8 cellular contexts compared by ENCODE assay signal in genomic region chr5:80408475-80408875, GRCh38. TPM values are rescaled to one million over a fixed set of nuclear protein-coding genes. Genes with fewer than 3 reads are reported as not detected.
A peak's percentile ranks its signal among the peaks of the same experiment; 100 is the strongest.
DNase-seq lines count a peak whose midpoint lies in the region; ATAC-seq and TF ChIP-seq lines count a peak whose summit lies in the region.

No MANE protein-coding gene starts in this region.

- WGBS in right lobe of liver (ENCODE audit: insufficient coverage, low coverage, low lambda C conversion rate, missing lambda C conversion rate), result 0% methylated on average over 5 of the region's 19 CpGs

- H3K4me1 ChIP-seq in right lobe of liver, result peaks cover 0 to 27% (median 6%) of the 10 kb centered on the region in 4 donors

- intact Hi-C loops in right lobe of liver (cut with DNase I), result no loop called here

- DNase-seq in ELR (ENCODE audit: low read depth) (peak; percentile 76), SW480 (ENCODE audit: low spot score) (peak; percentile 69), right lobe of liver (peak in 2 of 3 donors; percentile 69 to 75), inferior parietal cortex (ENCODE audit: extremely low spot score) (no peak)
- peak; percentile 17 for DNase-seq in stimulated activated CD8-positive, alpha-beta memory T cell treated with anti-CD3 and anti-CD28 coated beads, Interleukin-12 subunit alpha, Interleukin-12 subunit beta, amount 100 ng/mL, for 1 hour (ENCODE audit: low read depth)

- H3K36me3 ChIP-seq in KOPT-K1 (ENCODE audit: insufficient read depth, low read length), result no peaks in the 10 kb centered on the region
- no peaks in the 10 kb centered on the region for H3K36me3 ChIP-seq in right lobe of liver

- peak; percentile 61 for ATAC-seq in GM21528 (IDR thresholded peaks at IDR 0.05; ENCODE audit: low FRiP score, unreplicated experiment)
- ATAC-seq in right lobe of liver, result peak; percentile 54 to 68 (median 60)

- H3K27ac ChIP-seq in KOPT-K1 (ENCODE audit: low read depth, low read length, poor library complexity, severe bottlenecking) (peak overlapping the region; percentile 83), cingulate gyrus (ENCODE audit: low read depth, low read length) (peak overlapping the region; percentile 98), right lobe of liver (peak overlapping the region; percentile 93 to 95 (median 94))

- no peak for TF ChIP-seq POLR2A in right lobe of liver (IDR thresholded peaks at IDR 0.05)

- no peak for TF ChIP-seq CTCF in right lobe of liver (IDR thresholded peaks at IDR 0.05)

- H3K27me3 ChIP-seq in right lobe of liver, result no peaks in the 10 kb centered on the region

- H3K9me3 ChIP-seq in KOPT-K1 (ENCODE audit: insufficient read depth, low read length, poor library complexity, severe bottlenecking), result no peaks in the 10 kb centered on the region
- no peaks in the 10 kb centered on the region for H3K9me3 ChIP-seq in right lobe of liver

- peak overlapping the region; percentile 69 to 87 (median 81) for H3K4me3 ChIP-seq in right lobe of liver

RNA-seq across cellular contexts. Expression of gene ZFYVE16, which starts 0.6 kb away (rescaled TPM):
- total RNA-seq in right lobe of liver, result 10 to 100 TPM in 5 of 6 experiments, 1 to 10 TPM in 1; 9.3 to 23.1 (median 14.0) TPM
